In genomic region chr3:120177907-120178306, GRCh38 we compare ENCODE assay signal across 11 cellular contexts.
DNase-seq lines count a peak whose midpoint lies in the region; ATAC-seq, FAIRE-seq and TF ChIP-seq lines count a peak whose summit lies in the region.
"Had no signal": no experiment of that assay in that cellular context is flagged by ENCODE, and none has a peak within 500 bp of the region (broad histone marks: within the 10 kb centered on the region; RNA-seq: fewer than 3 reads in every experiment).

No MANE protein-coding gene starts in this region.

- H3K9me3 ChIP-seq in left ventricle myocardium inferior (replicated peaks) (no peaks in the 10 kb centered on the region), NT2/D1 (ENCODE audit: insufficient read depth, low read length) (no peaks in the 10 kb centered on the region)
- H3K9me3 ChIP-seq: BLaER1 treated with 17β-estradiol and CSF1 and Interleukin-3, amounts not matched to agents 10 nM and 100 nM had no signal

- intact Hi-C loops in left ventricle myocardium inferior (cut with micrococcal nuclease) (no loop called here), cardiac septum (cut with DNase I) (no loop called here)

- no peak for DNase-seq in left ventricle myocardium inferior
- no peak for DNase-seq in cardiac septum (ENCODE audit: low spot score)
- peak; percentile 39 for DNase-seq in NT2/D1 (ENCODE audit: low read depth, low spot score)
- DNase-seq in epithelial cell of prostate (ENCODE audit: low read depth, low spot score): no peak
- DNase-seq in urothelium cell line (ENCODE audit: low spot score): peak; percentile 20
- DNase-seq in retina: no peak
- DNase-seq: kidney; stimulated activated CD4-positive, alpha-beta T cell treated with anti-CD3 and anti-CD28 coated beads, Interleukin-2, amount 100 ng/mL, for 24 hours had no signal

- FAIRE-seq in urothelium cell line (lab: Jason Lieb, UNC): peak; percentile 87
- FAIRE-seq: kidney had no signal

- H3K27ac ChIP-seq in left ventricle myocardium inferior (replicated peaks) (peak overlapping the region; percentile 16), epithelial cell of prostate (peak overlapping the region; percentile 89)
- H3K27ac ChIP-seq: BLaER1 treated with 17β-estradiol and CSF1 and Interleukin-3, amounts not matched to agents 10 nM and 100 nM had no signal

- H3K4me1 ChIP-seq in left ventricle myocardium inferior: peaks cover 16% of the 10 kb centered on the region
- peaks cover 8% of the 10 kb centered on the region for H3K4me1 ChIP-seq in NT2/D1 (ENCODE audit: insufficient read depth, insufficient read length)

- ATAC-seq in GM18867 (IDR thresholded peaks at IDR 0.05; ENCODE audit: unreplicated experiment): no peak
- ATAC-seq in GM18517 (IDR thresholded peaks at IDR 0.05; ENCODE audit: unreplicated experiment): no peak

- no peak overlapping the region for H3K9ac ChIP-seq in NT2/D1 (ENCODE audit: insufficient read length, low read depth)
- H3K9ac ChIP-seq: BLaER1 treated with 17β-estradiol and CSF1 and Interleukin-3, amounts not matched to agents 10 nM and 100 nM had no signal

- TF ChIP-seq CTCF in left ventricle myocardium inferior (IDR thresholded peaks at IDR 0.05; ENCODE audit: borderline replicate concordance): no peak

- H3K4me3 ChIP-seq in left ventricle myocardium inferior (no peak overlapping the region), NT2/D1 (ENCODE audit: insufficient read length, low read depth) (no peak overlapping the region)
- H3K4me3 ChIP-seq: BLaER1 treated with 17β-estradiol and CSF1 and Interleukin-3, amounts not matched to agents 10 nM and 100 nM had no signal

- H3K27me3 ChIP-seq in left ventricle myocardium inferior (ENCODE audit: low read depth) (no peaks in the 10 kb centered on the region), NT2/D1 (ENCODE audit: insufficient read depth, insufficient read length) (no peaks in the 10 kb centered on the region)
- H3K27me3 ChIP-seq: BLaER1 treated with 17β-estradiol and CSF1 and Interleukin-3, amounts not matched to agents 10 nM and 100 nM had no signal

- no peaks in the 10 kb centered on the region for H3K36me3 ChIP-seq in left ventricle myocardium inferior
- peaks cover 3% of the 10 kb centered on the region for H3K36me3 ChIP-seq in NT2/D1 (ENCODE audit: insufficient read depth, insufficient read length, low read length)
- H3K36me3 ChIP-seq: BLaER1 treated with 17β-estradiol and CSF1 and Interleukin-3, amounts not matched to agents 10 nM and 100 nM had no signal

Comparison
In these comparisons a context has a peak if more than half of its experiments do, and no peak if none do; other contexts are left out.
1. DNase-seq: peak in NT2/D1 (single experiment) and urothelium cell line (single experiment); none in left ventricle myocardium inferior (single experiment), cardiac septum (single experiment), epithelial cell of prostate (single experiment) and retina (single experiment).